In the genomic region with DNA sequence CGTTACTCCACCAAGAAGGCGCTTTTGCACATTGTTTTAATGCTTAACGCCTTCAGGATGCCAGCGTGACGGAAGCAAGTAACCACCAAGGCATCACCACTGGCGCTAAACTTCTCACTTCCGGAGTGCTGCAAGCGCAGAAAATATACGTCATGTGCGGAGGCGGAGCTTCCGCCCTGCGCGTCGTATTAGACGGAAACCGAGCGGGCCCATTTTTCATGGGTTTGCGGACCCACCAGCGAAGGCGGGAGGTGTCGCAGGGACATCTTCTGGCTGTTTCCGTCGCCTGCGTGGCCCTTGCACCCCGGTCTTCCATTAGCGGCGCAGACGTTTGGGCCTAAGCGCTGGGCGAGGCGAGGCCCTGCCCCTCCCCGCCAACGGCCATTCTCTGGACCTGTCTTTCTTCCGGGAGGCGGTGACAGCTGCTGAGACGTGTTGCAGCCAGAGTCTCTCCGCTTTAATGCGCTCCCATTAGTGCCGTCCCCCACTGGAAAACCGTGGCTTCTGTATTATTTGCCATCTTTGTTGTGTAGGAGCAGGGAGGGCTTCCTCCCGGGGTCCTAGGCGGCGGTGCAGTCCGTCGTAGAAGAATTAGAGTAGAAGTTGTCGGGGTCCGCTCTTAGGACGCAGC, we compare ENCODE assay signal across 8 cellular contexts. TPM values are rescaled to one million over a fixed set of nuclear protein-coding genes. Genes with fewer than 3 reads are reported as not detected.
DNase-seq lines count a peak whose midpoint lies in the region; ATAC-seq and TF ChIP-seq lines count a peak whose summit lies in the region.

Gene ERCC5 (plus strand): TSS at position 403 of the 631 bp plus-strand sequence. CDS start 235 bp downstream, outside the sequence.

- intact Hi-C loops in spleen (cut with DNase I; ENCODE audit: low total_unique reads), result loop anchor here (5.0 kb wide), 2 partner anchors 248 to 263 kb away; partner anchors contain the start of gene TPP2

- H3K27ac ChIP-seq in spleen, result peak within 1 kb of the TSS; percentile 94 to 100 (median 98)

- peaks cover 0 to 13% (median 5%) of the 10 kb centered on the region in 6 donors for H3K36me3 ChIP-seq in spleen

- peak in 3 of 11 experiments; percentile 17 to 18 (median 17) for TF ChIP-seq CTCF in spleen (IDR thresholded peaks at IDR 0.05 in 8 of 11, conservative IDR thresholded peaks at IDR 0.05 in 3 of 11)

- H3K27me3 ChIP-seq in spleen (replicated peaks in 1 of 7), result no peaks in the 10 kb centered on the region

- in situ Hi-C loops in GM18951 (cut with MboI; ENCODE audit: low sequenced_read_pairs, unreplicated experiment), result loop anchor here (10.0 kb wide), 1 partner anchor 251 kb away; the partner anchor contains the start of gene TPP2

- peak; percentile 89 for ATAC-seq in HG03196 (IDR thresholded peaks at IDR 0.05; ENCODE audit: unreplicated experiment)

- TF ChIP-seq POLR2A in GM18951 (IDR thresholded peaks at IDR 0.05; ENCODE audit: extremely low read depth, insufficient read depth, insufficient read length) (peak; percentile 85), spleen (IDR thresholded peaks at IDR 0.05) (peak in 2 of 3 donors; percentile 64 to 79)

- no peaks in the 10 kb centered on the region for H3K9me3 ChIP-seq in spleen

- WGBS in spleen, 5 donors, result 0 to 1% (median 0%) methylated on average over 28 to 49 of the region's 49 CpGs

- H3K4me1 ChIP-seq in spleen, result peaks cover 21 to 52% (median 44%) of the 10 kb centered on the region in 6 donors

- DNase-seq in AG08395 (ENCODE audit: low spot score) (peak; percentile 87), NCI-H345 treated with DMSO at 0.1 percent for 48 hours (lab: John Stamatoyannopoulos, UW; ENCODE audit: unreplicated experiment) (peak; percentile 85), inferior parietal cortex (ENCODE audit: extremely low spot score) (peak; percentile 98), spleen (peak; percentile 96)
- DNase-seq in activated CD4-positive, CD25-positive, alpha-beta regulatory T cell (lab: John Stamatoyannopoulos, UW), result peak; percentile 89 to 93 (median 92)
- DNase-seq in central memory CD4-positive, alpha-beta T cell, result peak; percentile 97

- peak within 1 kb of the TSS; percentile 84 to 97 (median 93) for H3K4me3 ChIP-seq in spleen

RNA-seq across cellular contexts. Expression of gene ERCC5, which starts in this region (rescaled TPM):
- 100 to 1,000 TPM in 2 of 7 donors, 10 to 100 TPM in 5; 55.1 to 101 (median 76.6) TPM for total RNA-seq in spleen
- 100 to 1,000 TPM in 1 of 3 donors, 10 to 100 TPM in 2; 58.0 to 123 (median 64.7) TPM for polyA plus RNA-seq in spleen

Comparison
In these comparisons a context has a peak if more than half of its experiments do, and no peak if none do; other contexts are left out.
1. Peak in every context shown above with its lines: DNase-seq, ATAC-seq, H3K4me3 ChIP-seq and H3K27ac ChIP-seq.